In the genomic region with DNA sequence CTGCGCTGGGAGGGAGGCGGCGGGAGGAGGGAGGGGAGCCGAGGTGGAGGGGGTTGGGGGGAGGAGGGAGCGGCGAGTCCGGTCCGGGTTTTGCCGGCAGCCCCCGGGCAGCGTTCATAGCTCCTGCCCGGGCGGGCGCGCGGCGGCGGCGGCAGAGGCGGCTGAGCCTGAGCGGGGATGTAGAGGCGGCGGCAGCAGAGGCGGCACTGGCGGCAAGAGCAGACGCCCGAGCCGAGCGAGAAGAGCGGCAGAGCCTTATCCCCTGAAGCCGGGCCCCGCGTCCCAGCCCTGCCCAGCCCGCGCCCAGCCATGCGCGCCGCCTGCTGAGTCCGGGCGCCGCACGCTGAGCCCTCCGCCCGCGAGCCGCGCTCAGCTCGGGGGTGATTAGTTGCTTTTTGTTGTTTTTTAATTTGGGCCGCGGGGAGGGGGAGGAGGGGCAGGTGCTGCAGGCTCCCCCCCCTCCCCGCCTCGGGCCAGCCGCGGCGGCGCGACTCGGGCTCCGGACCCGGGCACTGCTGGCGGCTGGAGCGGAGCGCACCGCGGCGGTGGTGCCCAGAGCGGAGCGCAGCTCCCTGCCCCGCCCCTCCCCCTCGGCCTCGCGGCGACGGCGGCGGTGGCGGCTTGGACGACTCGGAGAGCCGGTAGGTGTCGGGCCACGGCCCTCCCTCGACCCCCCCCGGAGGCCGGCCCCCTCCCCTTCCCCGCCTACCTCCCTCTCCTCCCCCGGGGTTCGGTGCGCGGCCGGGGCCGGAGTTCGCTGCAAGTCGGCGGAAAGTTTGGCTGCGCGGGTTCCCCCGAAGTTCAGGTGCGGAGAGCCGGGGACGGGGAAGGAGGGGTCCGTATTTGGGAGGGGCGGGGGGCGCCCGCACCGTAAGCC, we compare ENCODE assay signal across 8 cellular contexts. TPM values are rescaled to one million over a fixed set of nuclear protein-coding genes. Genes with fewer than 3 reads are reported as not detected.
DNase-seq lines count a peak whose midpoint lies in the region; ATAC-seq, FAIRE-seq and TF ChIP-seq lines count a peak whose summit lies in the region.

A gene (plus strand): TSS at position 145 of the 877 bp plus-strand sequence. CDS start 32,175 bp downstream, outside the sequence.

- peak within 1 kb of the TSS; percentile 66 for H3K4me3 Mint-ChIP-seq in activated naive CD8-positive, alpha-beta T cell

- ATAC-seq in GM18511 (IDR thresholded peaks at IDR 0.05; ENCODE audit: unreplicated experiment) (peak; percentile 31), aorta (ENCODE audit: low FRiP score) (peak; percentile 86)

- H3F3A ChIP-seq in PC-9 (ENCODE audit: insufficient read depth, low read depth): peaks cover 36% of the 10 kb centered on the region

- H2AFZ ChIP-seq in PC-9: peak within 1 kb of the TSS; percentile 80
- peak within 1 kb of the TSS; percentile 80 for H2AFZ ChIP-seq in neuron (ENCODE audit: low read depth, low read length)

- H3K9me3 ChIP-seq in PC-9 (ENCODE audit: insufficient read depth, low read depth): no peaks in the 10 kb centered on the region
- no peaks in the 10 kb centered on the region for H3K9me3 ChIP-seq in neuron (ENCODE audit: low read length)
- no peaks in the 10 kb centered on the region for H3K9me3 ChIP-seq in aorta (ENCODE audit: control insufficient read depth, low read length)

- H3K27ac ChIP-seq in PC-9 (no peak within 1 kb of the TSS), aorta (ENCODE audit: low read depth in 1 of 2, low read length in 2 of 2) (peak within 1 kb of the TSS; percentile 14 to 58)

- H3K9me3 Mint-ChIP-seq in activated naive CD8-positive, alpha-beta T cell (ENCODE audit: low read depth): no peaks in the 10 kb centered on the region

- POLR2A ChIA-PET in PC-9 (lab: Charles Lee; ENCODE audit: unreplicated experiment): interaction anchor here (0.6 to 1.7 kb wide), 3 partner anchors 12 to 127 kb away, joined by 5 to 10 read pairs (median 6); no protein-coding TSS in a partner anchor

- peak; percentile 78 for FAIRE-seq in HTR-8/SVneo (lab: Jason Lieb, UNC)

- H3K4me2 ChIP-seq in PC-9: peak within 1 kb of the TSS; percentile 97

- H3K36me3 Mint-ChIP-seq in activated naive CD8-positive, alpha-beta T cell: no peaks in the 10 kb centered on the region

- H3K36me3 ChIP-seq in PC-9 (ENCODE audit: low read depth) (no peaks in the 10 kb centered on the region), neuron (ENCODE audit: insufficient read depth, low read length) (no peaks in the 10 kb centered on the region), aorta (ENCODE audit: control insufficient read depth in 1 of 2, insufficient read depth in 2 of 2, low read length in 1 of 2) (no peaks in the 10 kb centered on the region)

- H3K4me3 ChIP-seq in AG09309 (ENCODE audit: control insufficient read depth, low read depth, low read length): peak within 1 kb of the TSS; percentile 83
- peak within 1 kb of the TSS; percentile 97 for H3K4me3 ChIP-seq in PC-9
- peak within 1 kb of the TSS; percentile 95 for H3K4me3 ChIP-seq in neuron (ENCODE audit: low read length)
- peak within 1 kb of the TSS; percentile 68 to 78 for H3K4me3 ChIP-seq in aorta (ENCODE audit: low read length in 2 of 2)

- DNase-seq in AG09309 (ENCODE audit: low read depth) (no peak), HTR-8/SVneo (ENCODE audit: insufficient read length, low spot score) (peak; percentile 82), PC-9 (peak; percentile 63 to 86), glomerular visceral epithelial cell (ENCODE audit: extremely low spot score) (peak; percentile 93), aorta (peak; percentile 92 to 96)

- H3K27me3 ChIP-seq in PC-9 (ENCODE audit: insufficient read depth, low read depth) (no peaks in the 10 kb centered on the region), neuron (ENCODE audit: insufficient read depth, low read length) (no peaks in the 10 kb centered on the region), aorta (ENCODE audit: control insufficient read depth in 1 of 2, insufficient read depth in 2 of 2, low read length in 1 of 2) (no peaks in the 10 kb centered on the region)

- peaks cover 25% of the 10 kb centered on the region for H4K20me1 ChIP-seq in PC-9 (ENCODE audit: insufficient read depth)

- no peak within 1 kb of the TSS for H3K27ac Mint-ChIP-seq in activated naive CD8-positive, alpha-beta T cell

- H3K79me2 ChIP-seq in PC-9 (ENCODE audit: low read depth): peaks cover 46% of the 10 kb centered on the region

- H3K4me1 ChIP-seq in PC-9 (replicated peaks; ENCODE audit: insufficient read depth): peaks cover 65% of the 10 kb centered on the region
- peaks cover 50% of the 10 kb centered on the region for H3K4me1 ChIP-seq in neuron (ENCODE audit: insufficient read depth, low read length)
- no peaks in the 10 kb centered on the region for H3K4me1 ChIP-seq in aorta (ENCODE audit: control insufficient read depth in 1 of 2, insufficient read depth in 2 of 2, low read length in 2 of 2)

- no peaks in the 10 kb centered on the region for H3K9me2 ChIP-seq in PC-9 (ENCODE audit: insufficient read depth)

- no peak for TF ChIP-seq CTCF in AG09309 (IDR thresholded peaks at IDR 0.05; ENCODE audit: control insufficient read depth, insufficient read depth, low read depth, low read length, missing control alignments)
- no peak for TF ChIP-seq CTCF in PC-9 (conservative IDR thresholded peaks at IDR 0.05)

- 0% methylated on average over 76 to 106 of the region's 106 CpGs for WGBS in aorta, 2 donors

- peaks cover 46% of the 10 kb centered on the region for H3K4me1 Mint-ChIP-seq in activated naive CD8-positive, alpha-beta T cell (ENCODE audit: low read depth)

- intact Hi-C loops in PC-9 (cut with micrococcal nuclease; ENCODE audit: unreplicated experiment) (loop anchor here (1.0 to 2.0 kb wide), 2 partner anchors 11 to 48 kb away; no protein-coding TSS in a partner anchor), aorta (cut with DNase I) (loop anchor here in 1 of 2 donors (1.0 kb wide), 1 partner anchor 11 kb away; no protein-coding TSS in a partner anchor)

- CTCF ChIA-PET in PC-9 (lab: Charles Lee): interaction anchor here (0.6 to 1.4 kb wide), 9 partner anchors 12 to 214 kb away, joined by 3 to 12 read pairs (median 4); no protein-coding TSS in a partner anchor

- peaks cover 19% of the 10 kb centered on the region for H3K27me3 Mint-ChIP-seq in activated naive CD8-positive, alpha-beta T cell

- BruUV-seq in PC-9 (replicated peaks; lab: Mats Ljungman, UMichigan): no TSS peak

RNA-seq across cellular contexts. Expression of the gene that starts here (rescaled TPM):
- total RNA-seq in PC-9 (2021): 59.9 and 68.2 TPM in 2 replicates
- total RNA-seq in aorta: 10 to 100 TPM; 40.0 to 75.8 TPM
- polyA plus RNA-seq in aorta: 10 to 100 TPM; 21.2 to 31.5 TPM
